ENCODE assay signal across 8 cellular contexts in the genomic region with DNA sequence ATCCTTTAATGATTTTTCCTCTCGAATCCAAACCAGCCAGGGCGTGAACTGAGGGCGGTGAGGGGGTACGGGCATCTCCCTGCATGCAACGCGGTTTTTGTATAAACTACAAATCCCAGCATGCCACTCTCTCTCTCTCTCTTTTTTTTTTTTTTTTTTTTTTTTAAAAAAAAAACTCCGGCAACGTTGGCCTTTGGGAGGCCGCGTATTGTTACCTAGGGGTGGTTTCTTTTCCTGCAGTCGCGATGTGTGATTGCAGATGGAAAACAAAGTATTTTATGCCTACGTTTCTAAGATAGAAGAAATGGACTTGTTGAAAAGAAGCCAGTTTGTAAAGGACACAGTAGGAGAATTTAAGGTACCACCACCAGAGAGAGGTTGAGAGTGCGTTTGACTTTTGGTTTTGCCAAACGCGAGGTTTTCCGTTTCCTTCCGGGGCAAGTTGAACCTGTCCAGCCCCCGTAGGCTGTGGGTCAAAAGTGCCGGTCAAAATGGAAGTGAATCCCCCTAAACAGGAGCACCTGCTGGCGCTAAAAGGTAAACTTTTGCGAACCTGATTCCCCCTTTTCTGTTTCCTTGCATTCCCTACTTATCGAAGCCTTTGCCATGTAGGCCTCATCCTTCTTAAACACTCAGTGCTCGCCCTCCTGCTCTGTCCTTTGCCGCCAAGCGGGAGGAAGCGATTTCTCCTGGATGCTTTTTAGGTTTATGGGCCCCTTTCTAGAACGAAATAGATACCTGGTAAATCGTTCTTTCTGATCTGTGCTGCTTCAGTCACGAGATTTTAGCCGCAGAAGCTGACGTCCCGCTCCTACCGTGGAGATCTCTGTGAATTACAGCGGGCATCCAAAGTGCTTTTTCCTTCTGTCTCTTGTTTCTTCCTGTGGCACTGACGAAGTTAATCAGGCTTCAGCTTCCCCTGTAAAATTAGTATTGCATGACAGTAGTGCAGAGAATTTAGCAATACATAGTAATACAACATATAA. TPM values are rescaled to one million over a fixed set of nuclear protein-coding genes. Genes with fewer than 3 reads are reported as not detected.
DNase-seq lines count a peak whose midpoint lies in the region; ATAC-seq and TF ChIP-seq lines count a peak whose summit lies in the region.

A gene with protein sequence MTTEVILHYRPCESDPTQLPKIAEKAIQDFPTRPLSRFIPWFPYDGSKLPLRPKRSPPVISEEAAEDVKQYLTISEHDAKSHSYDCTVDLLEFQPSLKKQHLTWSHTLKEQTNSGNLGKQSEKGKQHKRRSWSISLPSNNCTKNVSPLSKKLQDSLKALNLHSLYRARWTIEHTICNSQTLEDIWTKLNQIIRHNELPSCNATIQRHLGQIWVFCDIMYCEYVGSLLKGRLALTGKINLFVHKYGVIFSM (plus strand): TSS at position 458 of the 986 bp plus-strand sequence. CDS start 4,561 bp downstream, outside the sequence.
A gene with protein sequence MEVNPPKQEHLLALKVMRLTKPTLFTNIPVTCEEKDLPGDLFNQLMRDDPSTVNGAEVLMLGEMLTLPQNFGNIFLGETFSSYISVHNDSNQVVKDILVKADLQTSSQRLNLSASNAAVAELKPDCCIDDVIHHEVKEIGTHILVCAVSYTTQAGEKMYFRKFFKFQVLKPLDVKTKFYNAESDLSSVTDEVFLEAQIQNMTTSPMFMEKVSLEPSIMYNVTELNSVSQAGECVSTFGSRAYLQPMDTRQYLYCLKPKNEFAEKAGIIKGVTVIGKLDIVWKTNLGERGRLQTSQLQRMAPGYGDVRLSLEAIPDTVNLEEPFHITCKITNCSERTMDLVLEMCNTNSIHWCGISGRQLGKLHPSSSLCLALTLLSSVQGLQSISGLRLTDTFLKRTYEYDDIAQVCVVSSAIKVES (plus strand): TSS at position 458 of the 986 bp plus-strand sequence. CDS start 34 bp downstream, at position 492.

- H3K4me1 ChIP-seq in colonic mucosa, result peaks cover 18% of the 10 kb centered on the region

- peak; percentile 60 for TF ChIP-seq POLR2A in GM19099 (IDR thresholded peaks at IDR 0.05; ENCODE audit: extremely low read depth, insufficient read length, low read depth)

- no peaks in the 10 kb centered on the region for H3K9me3 ChIP-seq in colonic mucosa

- H3K9ac ChIP-seq in colonic mucosa (ENCODE audit: low read depth in 2 of 2, low read length in 2 of 2), result peak within 1 kb of the TSS; percentile 84 to 86

- ATAC-seq in HG03432 (IDR thresholded peaks at IDR 0.05; ENCODE audit: unreplicated experiment), result peak; percentile 81

- H3K36me3 ChIP-seq in colonic mucosa, result no peaks in the 10 kb centered on the region

- H3K27ac ChIP-seq in colonic mucosa (peak within 1 kb of the TSS; percentile 81), layer of hippocampus (ENCODE audit: low read depth, low read length) (peak within 1 kb of the TSS; percentile 92)

- intact Hi-C loops in colonic mucosa (cut with DNase I), result loop anchor here (10.0 kb wide), 1 partner anchor 60 kb away; a partner anchor contains a TSS

- DNase-seq in Ammon's horn (ENCODE audit: low spot score), result peak; percentile 91
- DNase-seq in NCI-H460 (ENCODE audit: extremely low read depth, low read depth), result peak; percentile 81
- peak; percentile 57 to 68 for DNase-seq in activated CD4-positive, alpha-beta T cell treated with anti-CD3 and anti-CD28 coated beads for 24 hours (ENCODE audit: low read depth in 2 of 2)
- DNase-seq in colonic mucosa, result peak; percentile 92
- DNase-seq in stimulated activated CD4-positive, alpha-beta T cell treated with anti-CD3 and anti-CD28 coated beads, Interleukin-1b, Interleukin-23, amount 100 ng/mL, for 24 hours (ENCODE audit: low read depth in 4 of 4, low spot score in 1 of 4), result peak; percentile 44 to 69 (median 64)

- TF ChIP-seq CTCF in colonic mucosa (IDR thresholded peaks at IDR 0.05), result no peak

- peak within 1 kb of the TSS; percentile 75 for H3K4me3 ChIP-seq in colonic mucosa

- H3K27me3 ChIP-seq in colonic mucosa (no peaks in the 10 kb centered on the region), layer of hippocampus (ENCODE audit: control insufficient read depth, insufficient read depth, low read length) (no peaks in the 10 kb centered on the region)

RNA-seq across cellular contexts. Expression of the first gene that starts in this region (rescaled TPM):
- 7.5 and 10.2 TPM in 2 replicates for total RNA-seq in NCI-H460 (2014; rRNA removed; shearing (Covaris generic))
- polyA plus RNA-seq in NCI-H460 (2014; cell fraction: nucleus; rRNA removed), result 4.2 and 8.1 TPM in 2 replicates
- total RNA-seq in colonic mucosa, result 1 to 10 TPM; 3.1 to 3.9 TPM

RNA-seq across cellular contexts. Expression of the second gene that starts in this region (rescaled TPM):
- 32.8 and 44.0 TPM in 2 replicates for total RNA-seq in NCI-H460 (2014; rRNA removed; shearing (Covaris generic))
- polyA plus RNA-seq in NCI-H460 (2014; cell fraction: nucleus; rRNA removed), result 51.4 and 67.3 TPM in 2 replicates
- total RNA-seq in colonic mucosa, result 10 to 100 TPM; 20.1 to 23.6 TPM

Comparison
In these comparisons a context has a peak if more than half of its experiments do, and no peak if none do; other contexts are left out.
1. Peak in every context shown above with its lines: DNase-seq, ATAC-seq, H3K4me3 ChIP-seq and H3K27ac ChIP-seq.